19 cellular contexts compared by ENCODE assay signal in genomic region chr14:23624830-23625404, GRCh38. TPM values are rescaled to one million over a fixed set of nuclear protein-coding genes. Genes with fewer than 3 reads are reported as not detected.
A peak's percentile ranks its signal among the peaks of the same experiment; 100 is the strongest.
DNase-seq lines count a peak whose midpoint lies in the region; ATAC-seq, FAIRE-seq and TF ChIP-seq lines count a peak whose summit lies in the region.
"Had no signal": no experiment of that assay in that cellular context is flagged by ENCODE, and none has a peak within 500 bp of the region (broad histone marks: within the 10 kb centered on the region; RNA-seq: fewer than 3 reads in every experiment).

No MANE protein-coding gene starts in this region.

- TF ChIP-seq RAD21 in A549 (conservative IDR thresholded peaks at IDR 0.05 in 1 of 2, IDR thresholded peaks at IDR 0.05 in 1 of 2) (no peak), HCT116 (IDR thresholded peaks at IDR 0.05; ENCODE audit: low read depth) (no peak)

- CTCF ChIA-PET in A549 (lab: Yijun Ruan, JAX) (interaction anchor here (1.3 to 2.2 kb wide), 2 partner anchors 8 to 17 kb away, joined by 4 to 9 read pairs; no protein-coding TSS in a partner anchor), HCT116 (lab: Charles Lee) (no interaction called here), WTC11 (lab: Charles Lee) (no interaction called here), PC-3 (lab: Charles Lee) (no interaction called here)

- no peaks in the 10 kb centered on the region for H3K9me2 ChIP-seq in HCT116 (ENCODE audit: insufficient read depth)
- H3K9me2 ChIP-seq in PC-3 (replicated peaks; ENCODE audit: low read length), result no peaks in the 10 kb centered on the region

- H3K27ac ChIP-seq in A549, result no peak overlapping the region
- H3K27ac ChIP-seq in HCT116 (ENCODE audit: low read depth, low read length), result no peak overlapping the region
- H3K27ac ChIP-seq in suprapubic skin, result no peak overlapping the region
- H3K27ac ChIP-seq in PC-3 (ENCODE audit: low read length), result no peak overlapping the region
- H3K27ac ChIP-seq: HL-60 had no signal

- ATAC-seq in A549 (no peak), HCT116 (no peak), WTC11 (no peak), PC-3 (no peak)
- ATAC-seq: CD8-positive, alpha-beta T cell; GM12878 had no signal

- H3K27me3 ChIP-seq in HCT116 (ENCODE audit: insufficient read depth, low read length) (no peaks in the 10 kb centered on the region), suprapubic skin (peaks cover 8% of the 10 kb centered on the region), PC-3 (ENCODE audit: low read length) (no peaks in the 10 kb centered on the region; the same call in 1 of the 2 replicates)

- H3K4me1 ChIP-seq in A549, result no peaks in the 10 kb centered on the region
- no peaks in the 10 kb centered on the region for H3K4me1 ChIP-seq in HCT116 (ENCODE audit: control insufficient read depth in 1 of 2, insufficient read depth in 2 of 2, low read length in 2 of 2)
- no peaks in the 10 kb centered on the region for H3K4me1 ChIP-seq in suprapubic skin
- H3K4me1 ChIP-seq in PC-3 (ENCODE audit: insufficient read depth, low read length), result no peaks in the 10 kb centered on the region

- H3K4me2 ChIP-seq in A549 (no peak overlapping the region), HCT116 (ENCODE audit: low read length) (no peak overlapping the region), PC-3 (ENCODE audit: low read length) (no peak overlapping the region)

- no peaks in the 10 kb centered on the region for H3K4me1 Mint-ChIP-seq in WTC11
- H3K4me1 Mint-ChIP-seq: CD14-positive monocyte had no signal

- no peaks in the 10 kb centered on the region for H3F3A ChIP-seq in PC-3 (ENCODE audit: low read length, unreplicated experiment)

- H3K36me3 ChIP-seq in HCT116 (ENCODE audit: control insufficient read depth in 1 of 2, insufficient read depth in 2 of 2, low read length in 2 of 2) (no peaks in the 10 kb centered on the region), suprapubic skin (no peaks in the 10 kb centered on the region), PC-3 (ENCODE audit: low read depth, low read length) (no peaks in the 10 kb centered on the region)

- TF ChIP-seq CTCF in A549 (IDR thresholded peaks at IDR 0.05), result no peak
- no peak for TF ChIP-seq CTCF in HCT116 (IDR thresholded peaks at IDR 0.05 in 2 of 3, conservative IDR thresholded peaks at IDR 0.05 in 1 of 3; ENCODE audit: borderline replicate concordance in 1 of 3, insufficient read depth in 1 of 3, low read depth in 2 of 3, low read length in 2 of 3)
- TF ChIP-seq CTCF in astrocyte of the spinal cord (IDR thresholded peaks at IDR 0.05; ENCODE audit: low read depth, low read length), result no peak
- TF ChIP-seq CTCF in fibroblast of mammary gland (conservative IDR thresholded peaks at IDR 0.05; ENCODE audit: control insufficient read depth, insufficient read depth, low read depth, low read length), result no peak
- TF ChIP-seq CTCF in WTC11 (IDR thresholded peaks at IDR 0.05), result no peak
- no peak for TF ChIP-seq CTCF in suprapubic skin (IDR thresholded peaks at IDR 0.05)
- no peak; the same call in 1 of the 2 replicates for TF ChIP-seq CTCF in PC-3 (conservative IDR thresholded peaks at IDR 0.05; ENCODE audit: low read depth, low read length)

- H3K36me3 Mint-ChIP-seq in WTC11, result peaks cover 26% of the 10 kb centered on the region
- H3K36me3 Mint-ChIP-seq: CD14-positive monocyte; CD8-positive, alpha-beta T cell had no signal

- peaks cover 33% of the 10 kb centered on the region; the same call in 2 of the 3 replicates for H3K9me3 ChIP-seq in A549
- peaks cover 12 to 21% of the 10 kb centered on the region in 2 experiments; a peak in 3 of 4 replicates for H3K9me3 ChIP-seq in HCT116 (ENCODE audit: control insufficient read depth in 1 of 2, insufficient read depth in 1 of 2, low read depth in 1 of 2, low read length in 2 of 2)
- no peaks in the 10 kb centered on the region for H3K9me3 ChIP-seq in suprapubic skin
- H3K9me3 ChIP-seq in PC-3 (ENCODE audit: low read length), result peaks cover 15% of the 10 kb centered on the region

- no peaks in the 10 kb centered on the region for H4K20me1 ChIP-seq in HCT116 (ENCODE audit: insufficient read depth)
- H4K20me1 ChIP-seq in PC-3 (ENCODE audit: low read length), result no peaks in the 10 kb centered on the region

- FAIRE-seq in A549 (lab: Jason Lieb, UNC), result no peak
- FAIRE-seq: D721Med, GM12878 had no signal

- TF ChIP-seq POLR2A in A549 (IDR thresholded peaks at IDR 0.05; ENCODE audit: low read length) (no peak), HCT116 (IDR thresholded peaks at IDR 0.05; ENCODE audit: borderline replicate concordance, extremely low read depth, insufficient read depth, insufficient read length) (no peak), suprapubic skin (IDR thresholded peaks at IDR 0.05) (no peak)

- RAD21 ChIA-PET in HCT116 (lab: Charles Lee; ENCODE audit: low non-redundant PET in 1 of 2, low total read pairs in 2 of 2, uncharacterized antibody in 2 of 2, unreplicated experiment in 2 of 2), result no interaction called here

- peaks cover 78% of the 10 kb centered on the region for H3K9me3 Mint-ChIP-seq in WTC11

- intact Hi-C loops in HCT116 (cut with micrococcal nuclease), result no loop called here
- intact Hi-C loops in PC-3 (cut with micrococcal nuclease), result no loop called here

- H3K9ac ChIP-seq in HCT116 (ENCODE audit: low read length), result no peak overlapping the region
- no peak overlapping the region for H3K9ac ChIP-seq in PC-3 (ENCODE audit: low read length)

- POLR2A ChIA-PET in A549 (lab: Yijun Ruan, JAX) (no interaction called here), HCT116 (lab: Charles Lee) (no interaction called here), WTC11 (lab: Charles Lee) (no interaction called here), PC-3 (lab: Charles Lee; ENCODE audit: unreplicated experiment) (no interaction called here)

- in situ Hi-C loops in astrocyte of the spinal cord (cut with HindIII; ENCODE audit: low sequenced_read_pairs), result loop anchor here (10.0 kb wide), 1 partner anchor 100 kb away; no protein-coding TSS in a partner anchor

- no peak for TF ChIP-seq EP300 in A549 (IDR thresholded peaks at IDR 0.05)
- TF ChIP-seq EP300 in suprapubic skin (IDR thresholded peaks at IDR 0.05), result no peak

- no peak overlapping the region for H3K27ac Mint-ChIP-seq in WTC11
- H3K27ac Mint-ChIP-seq: CD14-positive monocyte; CD8-positive, alpha-beta T cell had no signal

- no peak overlapping the region for H2AFZ ChIP-seq in HCT116 (ENCODE audit: low read depth, low read length, poor library complexity, severe bottlenecking)
- H2AFZ ChIP-seq in PC-3 (ENCODE audit: low read length), result no peak overlapping the region

- no peak overlapping the region for H3K4me3 Mint-ChIP-seq in WTC11
- H3K4me3 Mint-ChIP-seq: CD14-positive monocyte; CD8-positive, alpha-beta T cell had no signal

- no peak for DNase-seq in A549 (ENCODE audit: low read depth in 1 of 2, low spot score in 1 of 2)
- peak; percentile 10 for DNase-seq in HCT116 (ENCODE audit: low read depth, low spot score)
- DNase-seq in astrocyte of the spinal cord (ENCODE audit: low read depth, low spot score), result peak; percentile 1
- DNase-seq in fibroblast of mammary gland (ENCODE audit: low read depth), result peak; percentile 10
- no peak for DNase-seq in WTC11 (ENCODE audit: low spot score)
- no peak for DNase-seq in suprapubic skin (ENCODE audit: low spot score in 2 of 2)
- no peak for DNase-seq in PC-3
- DNase-seq: CD8-positive, alpha-beta T cell; COR-L47; DMS79; HCEC 1CT; KBM-7 had no signal

- no peaks in the 10 kb centered on the region for H3K79me2 ChIP-seq in HCT116 (ENCODE audit: insufficient read depth, low read length)
- no peaks in the 10 kb centered on the region for H3K79me2 ChIP-seq in PC-3 (ENCODE audit: low read length)

- no peak overlapping the region for H3K4me3 ChIP-seq in A549
- no peak overlapping the region for H3K4me3 ChIP-seq in HCT116 (replicated peaks in 1 of 2; ENCODE audit: low read depth in 1 of 2, low read length in 2 of 2)
- no peak overlapping the region for H3K4me3 ChIP-seq in astrocyte of the spinal cord (ENCODE audit: low read depth, low read length)
- H3K4me3 ChIP-seq in fibroblast of mammary gland (ENCODE audit: control insufficient read depth, low read depth, low read length), result no peak overlapping the region
- no peak overlapping the region for H3K4me3 ChIP-seq in suprapubic skin
- no peak overlapping the region for H3K4me3 ChIP-seq in PC-3 (ENCODE audit: low read length)
- H3K4me3 ChIP-seq: GM12878 had no signal

- WGBS in A549 (ENCODE audit: missing lambda C conversion rate), result 24% methylated on average over 3 of the region's 3 CpGs
- 92% methylated on average over 3 of the region's 3 CpGs for WGBS in suprapubic skin

- H3K27me3 Mint-ChIP-seq in WTC11 (ENCODE audit: low read depth), result peaks cover 37% of the 10 kb centered on the region

- BruUV-seq in HCT116 (replicated peaks; lab: Mats Ljungman, UMichigan), result no TSS peak
- BruUV-seq in PC-3 (replicated peaks; lab: Mats Ljungman, UMichigan), result no TSS peak

RNA-seq across cellular contexts. Expression of gene DHRS2, which starts 11.2 kb away (rescaled TPM):
- 8.6 and 10.7 TPM in 2 replicates for polyA plus RNA-seq in A549 (2011; rRNA removed)
- polyA plus RNA-seq in A549 (2012; cell fraction: cytosol; rRNA removed), result 5.9 and 6.6 TPM in 2 replicates
- polyA plus RNA-seq in A549 (2012; cell fraction: nucleus; rRNA removed), result 7.7 and 10.7 TPM in 2 replicates
- polyA plus RNA-seq in A549 (2017; fragmentation: RNase III; extraction: RNeasy Plus Mini Kit Qiagen cat#74134 plus additional on column Dnase treatment), result 2.3 to 3.4 TPM (median 3.2 TPM) in 3 replicates
- 6.6 and 8.2 TPM in 2 replicates for polyA minus RNA-seq in A549 (2011; rRNA and poly(A)+ RNA removed)
- total RNA-seq in HCT116 (2021; ENCODE audit: unreplicated experiment), result 10.0 TPM
- polyA plus RNA-seq in HCT116 (2012), result 34.6 and 40.2 TPM in 2 replicates
- total RNA-seq in WTC11 (2021), result 1.8 to 4.5 TPM (median 1.8 TPM) in 3 replicates
- 1 to 10 TPM in 2 of 4 donors, under 1 TPM in 2; 0.21 to 2.6 (median 1.3) TPM for total RNA-seq in suprapubic skin
- 40.9 and 43.2 TPM in 2 replicates for total RNA-seq in PC-3 (2014; rRNA removed)
- total RNA-seq: CD8-positive, alpha-beta T cell had no signal
- polyA plus RNA-seq: CD14-positive monocyte had no signal

RNA-seq across cellular contexts. Expression of gene JPH4, which starts 46.3 kb away (rescaled TPM):
- polyA plus RNA-seq in A549 (2011; rRNA removed) (0.03 and 0.05 TPM in 2 replicates), A549 (2017; fragmentation: RNase III; extraction: RNeasy Plus Mini Kit Qiagen cat#74134 plus additional on column Dnase treatment) (0.03 TPM in 1 of 3 replicates, not detected in the others)
- polyA plus RNA-seq in A549 (2012; cell fraction: cytosol; rRNA removed), result 0.01 and 0.03 TPM in 2 replicates
- polyA plus RNA-seq in A549 (2012; cell fraction: nucleus; rRNA removed), result 0.06 and 0.11 TPM in 2 replicates
- 0.04 and 0.10 TPM in 2 replicates for polyA minus RNA-seq in A549 (2011; rRNA and poly(A)+ RNA removed)
- total RNA-seq in HCT116 (2021; ENCODE audit: unreplicated experiment) (0.15 TPM), WTC11 (2021) (50.1 to 62.0 TPM (median 60.0 TPM) in 3 replicates), suprapubic skin (under 1 TPM in 3 of 4 donors, not detected in 1; 0.30 to 0.60 (median 0.30) TPM), PC-3 (2014; rRNA removed) (not detected in 2 replicates)
- polyA plus RNA-seq in HCT116 (2012), result 0.01 TPM in 1 of 2 replicates, not detected in the other
- total RNA-seq: CD8-positive, alpha-beta T cell; G401; H4 had no signal
- polyA plus RNA-seq: BJ had no signal

RNA-seq across cellular contexts. Expression of gene AP1G2, which starts 57.3 kb away (rescaled TPM):
- polyA plus RNA-seq in A549 (2011; rRNA removed) (83.7 and 122 TPM in 2 replicates), A549 (2017; fragmentation: RNase III; extraction: RNeasy Plus Mini Kit Qiagen cat#74134 plus additional on column Dnase treatment) (60.3 to 83.9 TPM (median 80.6 TPM) in 3 replicates)
- polyA plus RNA-seq in A549 (2012; cell fraction: cytosol; rRNA removed), result 110 and 119 TPM in 2 replicates
- 819 and 947 TPM in 2 replicates for polyA plus RNA-seq in A549 (2012; cell fraction: nucleus; rRNA removed)
- 151 and 171 TPM in 2 replicates for polyA minus RNA-seq in A549 (2011; rRNA and poly(A)+ RNA removed)
- total RNA-seq in HCT116 (2021; ENCODE audit: unreplicated experiment) (155 TPM), WTC11 (2021) (108 to 122 TPM (median 115 TPM) in 3 replicates), suprapubic skin (100 to 1,000 TPM; 117 to 415 (median 150) TPM), PC-3 (2014; rRNA removed) (69.7 and 71.7 TPM in 2 replicates)
- 135 and 138 TPM in 2 replicates for polyA plus RNA-seq in HCT116 (2012)

Comparison
In these comparisons a context has a peak if more than half of its experiments do, and no peak if none do; other contexts are left out.
1. DNase-seq: peak in HCT116 (single experiment), astrocyte of the spinal cord (single experiment) and fibroblast of mammary gland (single experiment); none in A549 (0 of 2), WTC11 (single experiment), suprapubic skin (0 of 2) and PC-3 (single experiment).
2. RNA of gene JPH4, which starts 46.3 kb away (total RNA-seq): 50.1 to 62.0 TPM in WTC11; 0.30 to 0.60 TPM in suprapubic skin, 0.15 TPM in HCT116 (single experiment) and not detected in PC-3; every median in the first group is over 10 times any median in the second.